Comparison of ENCODE assay signal across 7 cellular contexts in genomic region chr15:90884719-90885431, GRCh38. TPM values are rescaled to one million over a fixed set of nuclear protein-coding genes. Genes with fewer than 3 reads are reported as not detected.
A peak's percentile ranks its signal among the peaks of the same experiment; 100 is the strongest.
DNase-seq lines count a peak whose midpoint lies in the region; ATAC-seq and TF ChIP-seq lines count a peak whose summit lies in the region.
"Had no signal": no experiment of that assay in that cellular context is flagged by ENCODE, and none has a peak within 500 bp of the region (broad histone marks: within the 10 kb centered on the region; RNA-seq: fewer than 3 reads in every experiment).

No MANE protein-coding gene starts in this region.

- intact Hi-C loops in aorta (cut with DNase I) (loop anchor here (2.0 to 10.0 kb wide), 4 partner anchors 170 to 570 kb away; partner anchors contain the start of gene BLM (in 1 of the 2)), A673 (cut with micrococcal nuclease; ENCODE audit: unreplicated experiment) (loop anchor here (5.0 kb wide), 2 partner anchors 178 to 398 kb away; no protein-coding TSS in a partner anchor)

- H3K27ac ChIP-seq in aorta (ENCODE audit: low read depth in 1 of 2, low read length in 2 of 2) = peak overlapping the region; percentile 23 to 24
- no peak overlapping the region for H3K27ac ChIP-seq in A673 (ENCODE audit: low read depth, low read length, poor library complexity, severe bottlenecking)

- no peaks in the 10 kb centered on the region for H3K27me3 Mint-ChIP-seq in activated naive CD8-positive, alpha-beta T cell treated with anti-CD3 and anti-CD28 coated beads, Interleukin-2, amount 10 ng/mL, durations not matched to agents 7 days and 5 days
- peaks cover 4% of the 10 kb centered on the region for H3K27me3 Mint-ChIP-seq in activated naive CD8-positive, alpha-beta T cell treated with anti-CD3 and anti-CD28 coated beads for 36 hours

- H3K4me3 ChIP-seq in aorta (ENCODE audit: low read length in 2 of 2) (peak overlapping the region; percentile 29 to 52), A673 (ENCODE audit: low read depth, low read length, poor library complexity, severe bottlenecking) (no peak overlapping the region)

- no peak for DNase-seq in activated naive CD8-positive, alpha-beta T cell treated with anti-CD3 and anti-CD28 coated beads, Interleukin-2, amount 10 ng/mL, durations not matched to agents 7 days and 5 days
- no peak for DNase-seq in activated naive CD8-positive, alpha-beta T cell treated with anti-CD3 and anti-CD28 coated beads for 36 hours
- DNase-seq in left lobe of liver (ENCODE audit: low spot score) (no peak), aorta (peak in 1 of 2 donors; percentile 58), inferior parietal cortex (ENCODE audit: extremely low spot score) (no peak), A673 (ENCODE audit: low spot score) (no peak)
- DNase-seq: NCI-H226 had no signal

- peaks cover 0 to 2% of the 10 kb centered on the region in 2 donors for H3K36me3 ChIP-seq in aorta (ENCODE audit: control insufficient read depth in 1 of 2, insufficient read depth in 2 of 2, low read length in 1 of 2)
- H3K36me3 ChIP-seq in A673 (ENCODE audit: insufficient read depth, low read length, poor library complexity, severe bottlenecking) = peaks cover 16% of the 10 kb centered on the region

- H3K4me3 Mint-ChIP-seq in activated naive CD8-positive, alpha-beta T cell treated with anti-CD3 and anti-CD28 coated beads, Interleukin-2, amount 10 ng/mL, durations not matched to agents 7 days and 5 days = peak overlapping the region; percentile 60
- H3K4me3 Mint-ChIP-seq in activated naive CD8-positive, alpha-beta T cell treated with anti-CD3 and anti-CD28 coated beads for 36 hours = no peak overlapping the region

- H3K4me1 ChIP-seq in aorta (ENCODE audit: control insufficient read depth in 1 of 2, insufficient read depth in 2 of 2, low read length in 2 of 2) (no peaks in the 10 kb centered on the region), A673 (ENCODE audit: insufficient read depth, low read length, poor library complexity, severe bottlenecking) (no peaks in the 10 kb centered on the region)

- peak overlapping the region; percentile 81 for H3K27ac Mint-ChIP-seq in activated naive CD8-positive, alpha-beta T cell treated with anti-CD3 and anti-CD28 coated beads, Interleukin-2, amount 10 ng/mL, durations not matched to agents 7 days and 5 days
- H3K27ac Mint-ChIP-seq in activated naive CD8-positive, alpha-beta T cell treated with anti-CD3 and anti-CD28 coated beads for 36 hours = no peak overlapping the region

- 24 to 31% methylated on average over 14 to 16 of the region's 16 CpGs for WGBS in aorta, 2 donors

- no peaks in the 10 kb centered on the region for H3K9me3 Mint-ChIP-seq in activated naive CD8-positive, alpha-beta T cell treated with anti-CD3 and anti-CD28 coated beads, Interleukin-2, amount 10 ng/mL, durations not matched to agents 7 days and 5 days
- H3K9me3 Mint-ChIP-seq in activated naive CD8-positive, alpha-beta T cell treated with anti-CD3 and anti-CD28 coated beads for 36 hours = no peaks in the 10 kb centered on the region

- H3K4me1 Mint-ChIP-seq in activated naive CD8-positive, alpha-beta T cell treated with anti-CD3 and anti-CD28 coated beads, Interleukin-2, amount 10 ng/mL, durations not matched to agents 7 days and 5 days = peaks cover 18% of the 10 kb centered on the region
- peaks cover 8% of the 10 kb centered on the region for H3K4me1 Mint-ChIP-seq in activated naive CD8-positive, alpha-beta T cell treated with anti-CD3 and anti-CD28 coated beads for 36 hours

- BruUV-seq in A673 (replicated peaks; lab: Mats Ljungman, UMichigan) = no TSS peak

- POLR2A ChIA-PET in activated naive CD8-positive, alpha-beta T cell treated with anti-CD3 and anti-CD28 coated beads, Interleukin-2, amount 10 ng/mL, durations not matched to agents 7 days and 5 days (lab: Charles Lee) = interaction anchor here (0.9 to 2.4 kb wide), 11 partner anchors 13 to 237 kb away, joined by 3 to 11 read pairs (median 4); partner anchors contain the start of genes BLM and MAN2A2
- POLR2A ChIA-PET in A673 (lab: Charles Lee; ENCODE audit: low non-redundant PET) = no interaction called here

- TF ChIP-seq CTCF in A673 (conservative IDR thresholded peaks at IDR 0.05; ENCODE audit: low read depth, low read length) = no peak

- ATAC-seq in activated naive CD8-positive, alpha-beta T cell treated with anti-CD3 and anti-CD28 coated beads, Interleukin-2, amount 10 ng/mL, durations not matched to agents 7 days and 5 days (ENCODE audit: low read depth) = no peak
- peak; percentile 1 for ATAC-seq in left lobe of liver
- peak; percentile 15 for ATAC-seq in aorta (ENCODE audit: low FRiP score)

- H3K36me3 Mint-ChIP-seq in activated naive CD8-positive, alpha-beta T cell treated with anti-CD3 and anti-CD28 coated beads, Interleukin-2, amount 10 ng/mL, durations not matched to agents 7 days and 5 days = peaks cover 7% of the 10 kb centered on the region
- H3K36me3 Mint-ChIP-seq in activated naive CD8-positive, alpha-beta T cell treated with anti-CD3 and anti-CD28 coated beads for 36 hours = peaks cover 3% of the 10 kb centered on the region

- CTCF ChIA-PET in A673 (lab: Charles Lee) = interaction anchor here (0.5 to 2.5 kb wide), 5 partner anchors 10 to 565 kb away, joined by 3 to 17 read pairs (median 3); no protein-coding TSS in a partner anchor

- H3K9me3 ChIP-seq in aorta (ENCODE audit: control insufficient read depth, low read length) = no peaks in the 10 kb centered on the region
- no peaks in the 10 kb centered on the region for H3K9me3 ChIP-seq in A673 (ENCODE audit: low read depth, low read length, poor library complexity, severe bottlenecking)

- H3K27me3 ChIP-seq in aorta (ENCODE audit: control insufficient read depth in 1 of 2, insufficient read depth in 2 of 2, low read length in 1 of 2) (no peaks in the 10 kb centered on the region), A673 (replicated peaks; ENCODE audit: insufficient read depth, low read depth, low read length, poor library complexity) (no peaks in the 10 kb centered on the region)

RNA-seq across cellular contexts. Expression of gene FES, which starts 0.6 kb away (rescaled TPM):
- total RNA-seq in activated naive CD8-positive, alpha-beta T cell treated with anti-CD3 and anti-CD28 coated beads, Interleukin-2, amount 10 ng/mL, durations not matched to agents 7 days and 5 days = 1 to 10 TPM; 6.2 to 7.5 TPM
- 1 to 10 TPM; 2.1 to 2.5 TPM for total RNA-seq in activated naive CD8-positive, alpha-beta T cell treated with anti-CD3 and anti-CD28 coated beads for 36 hours
- total RNA-seq in left lobe of liver = 39.4 TPM
- total RNA-seq in aorta = 10 to 100 TPM; 39.8 to 68.3 TPM
- polyA plus RNA-seq in aorta = 10 to 100 TPM; 11.6 to 26.4 TPM
- total RNA-seq in A673 (2021) = 1.3 and 3.8 TPM in 2 replicates

RNA-seq across cellular contexts. Expression of gene FURIN, which starts 16.5 kb away (rescaled TPM):
- 10 to 100 TPM; 62.2 to 63.5 TPM for total RNA-seq in activated naive CD8-positive, alpha-beta T cell treated with anti-CD3 and anti-CD28 coated beads, Interleukin-2, amount 10 ng/mL, durations not matched to agents 7 days and 5 days
- total RNA-seq in activated naive CD8-positive, alpha-beta T cell treated with anti-CD3 and anti-CD28 coated beads for 36 hours = 10 to 100 TPM; 76.9 to 83.7 TPM
- total RNA-seq in left lobe of liver = 281 TPM
- 10 to 100 TPM; 62.3 to 65.8 TPM for total RNA-seq in aorta
- polyA plus RNA-seq in aorta = 10 to 100 TPM; 20.9 to 26.0 TPM
- total RNA-seq in A673 (2021) = 59.0 and 63.4 TPM in 2 replicates

RNA-seq across cellular contexts. Expression of gene MAN2A2, which starts 18.2 kb away (rescaled TPM):
- 100 to 1,000 TPM; 108 to 111 TPM for total RNA-seq in activated naive CD8-positive, alpha-beta T cell treated with anti-CD3 and anti-CD28 coated beads, Interleukin-2, amount 10 ng/mL, durations not matched to agents 7 days and 5 days
- 10 to 100 TPM; 69.1 to 74.1 TPM for total RNA-seq in activated naive CD8-positive, alpha-beta T cell treated with anti-CD3 and anti-CD28 coated beads for 36 hours
- total RNA-seq in left lobe of liver (96.9 TPM), aorta (10 to 100 TPM; 56.7 to 82.4 TPM), A673 (2021) (75.7 and 91.3 TPM in 2 replicates)
- polyA plus RNA-seq in aorta = 10 to 100 TPM; 19.2 to 49.2 TPM

RNA-seq across cellular contexts. Expression of gene HDDC3, which starts 47.5 kb away (rescaled TPM):
- 10 to 100 TPM; 28.1 to 29.2 TPM for total RNA-seq in activated naive CD8-positive, alpha-beta T cell treated with anti-CD3 and anti-CD28 coated beads, Interleukin-2, amount 10 ng/mL, durations not matched to agents 7 days and 5 days
- 10 to 100 TPM; 38.4 to 44.3 TPM for total RNA-seq in activated naive CD8-positive, alpha-beta T cell treated with anti-CD3 and anti-CD28 coated beads for 36 hours
- total RNA-seq in left lobe of liver (9.0 TPM), aorta (1 to 10 TPM; 7.3 to 7.7 TPM), A673 (2021) (22.6 and 23.9 TPM in 2 replicates)
- polyA plus RNA-seq in aorta = 10 to 100 TPM in 1 of 2 donors, 1 to 10 TPM in 1; 6.5 to 15.3 TPM

RNA-seq across cellular contexts. Expression of gene UNC45A, which starts 50.2 kb away (rescaled TPM):
- 10 to 100 TPM; 77.9 to 78.6 TPM for total RNA-seq in activated naive CD8-positive, alpha-beta T cell treated with anti-CD3 and anti-CD28 coated beads, Interleukin-2, amount 10 ng/mL, durations not matched to agents 7 days and 5 days
- total RNA-seq in activated naive CD8-positive, alpha-beta T cell treated with anti-CD3 and anti-CD28 coated beads for 36 hours = 10 to 100 TPM; 62.7 to 65.5 TPM
- total RNA-seq in left lobe of liver = 32.7 TPM
- total RNA-seq in aorta = 10 to 100 TPM; 65.5 to 90.1 TPM
- 10 to 100 TPM; 34.6 to 96.7 TPM for polyA plus RNA-seq in aorta
- 74.4 and 77.7 TPM in 2 replicates for total RNA-seq in A673 (2021)
